9 cellular contexts compared by ENCODE assay signal in genomic region chr17:16352838-16353701, GRCh38. TPM values are rescaled to one million over a fixed set of nuclear protein-coding genes. Genes with fewer than 3 reads are reported as not detected.
DNase-seq lines count a peak whose midpoint lies in the region; ATAC-seq and TF ChIP-seq lines count a peak whose summit lies in the region.
"Had no signal": no experiment of that assay in that cellular context is flagged by ENCODE, and none has a peak within 500 bp of the region (broad histone marks: within the 10 kb centered on the region; RNA-seq: fewer than 3 reads in every experiment).

CENPV (minus strand) TSS chr17:16353469; CDS start chr17:16353436, 33 bp downstream.

- under 1% methylated on average over 121 of the region's 121 CpGs for WGBS in thymus

- H3K4me3 ChIP-seq in foreskin fibroblast (ENCODE audit: low read depth in 1 of 2, low read length in 2 of 2) (peak within 1 kb of the TSS; percentile 53 to 65), thymus (ENCODE audit: low read length) (peak within 1 kb of the TSS; percentile 92)

- peak within 1 kb of the TSS; percentile 70 for H3K27ac ChIP-seq in thymus (ENCODE audit: low read depth)
- H3K27ac ChIP-seq: KMS-11 had no signal

- H3K4me1 ChIP-seq in thymus (ENCODE audit: control insufficient read depth, insufficient read depth, low read length): peaks cover 18% of the 10 kb centered on the region

- ATAC-seq in GM19043 (IDR thresholded peaks at IDR 0.05; ENCODE audit: low read depth, unreplicated experiment) (peak; percentile 63), HG03457 (IDR thresholded peaks at IDR 0.05; ENCODE audit: unreplicated experiment) (peak; percentile 55)

- H3K27me3 ChIP-seq in thymus (ENCODE audit: control insufficient read depth, insufficient read depth): no peaks in the 10 kb centered on the region

- H3K36me3 ChIP-seq in thymus (ENCODE audit: control insufficient read depth, insufficient read depth): no peaks in the 10 kb centered on the region

- no peak for TF ChIP-seq CTCF in foreskin fibroblast (IDR thresholded peaks at IDR 0.05; ENCODE audit: low read depth, low read length)

- peak; percentile 87 for DNase-seq in AG20443 (ENCODE audit: low spot score)
- peak; percentile 18 for DNase-seq in RPMI7951 (ENCODE audit: low read depth)
- peak; percentile 55 for DNase-seq in activated T-helper 9 cell treated with anti-CD3 and anti-CD28 coated beads, Interleukin-2, amount 50 U/mL, for 16 hours (ENCODE audit: low read depth)
- peak; percentile 35 to 77 for DNase-seq in foreskin fibroblast
- DNase-seq in occipital lobe (lab: John Stamatoyannopoulos, UW): peak; percentile 40

- H3K9me3 ChIP-seq in thymus (ENCODE audit: control insufficient read depth): no peaks in the 10 kb centered on the region

RNA-seq across cellular contexts. Expression of gene CENPV, which starts in this region (rescaled TPM):
- total RNA-seq in RPMI7951 (2014; rRNA removed; shearing (Covaris generic)): 6.5 and 14.8 TPM in 2 replicates
- 95.5 TPM for total RNA-seq in occipital lobe
- polyA plus RNA-seq in thymus: 85.2 TPM

Comparison
In these comparisons a context has a peak if more than half of its experiments do, and no peak if none do; other contexts are left out.
1. Peak in every context shown above with its lines: DNase-seq, ATAC-seq, H3K4me3 ChIP-seq and H3K27ac ChIP-seq.
2. DNase-seq: peak in every context shown above with its lines; median percentile 87 in AG20443; 56 in foreskin fibroblast; 55 in activated T-helper 9 cell treated with anti-CD3 and anti-CD28 coated beads, Interleukin-2, amount 50 U/mL, for 16 hours; 40 in occipital lobe; 18 in RPMI7951.